ENCODE assay signal across 10 cellular contexts in the genomic region with DNA sequence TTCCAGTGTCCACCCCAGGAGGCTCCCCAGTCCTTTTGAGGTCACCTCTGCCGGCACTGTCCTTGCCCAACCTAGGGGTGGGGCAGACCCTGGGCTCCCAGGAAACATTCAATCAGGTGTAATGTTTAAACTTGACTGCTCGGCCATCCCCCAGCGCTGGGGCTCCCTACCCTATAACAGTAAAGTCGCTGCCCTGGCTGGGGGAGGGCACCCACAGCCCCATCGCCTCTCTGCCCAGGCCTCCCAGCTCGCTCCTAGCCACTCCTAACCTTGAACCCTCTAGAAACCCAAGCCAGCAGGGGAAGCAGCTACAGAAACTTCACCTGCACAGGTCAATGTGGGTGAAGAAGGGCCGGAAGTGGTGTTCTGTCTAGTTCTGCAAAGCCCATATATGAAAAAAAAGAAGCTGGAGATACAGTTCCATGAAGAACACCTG. TPM values are rescaled to one million over a fixed set of nuclear protein-coding genes. Genes with fewer than 3 reads are reported as not detected.
DNase-seq lines count a peak whose midpoint lies in the region; ATAC-seq and TF ChIP-seq lines count a peak whose summit lies in the region.
"Had no signal": no experiment of that assay in that cellular context is flagged by ENCODE, and none has a peak within 500 bp of the region (broad histone marks: within the 10 kb centered on the region; RNA-seq: fewer than 3 reads in every experiment).

No MANE protein-coding gene starts in this region.

- peaks cover 27% of the 10 kb centered on the region for H3K79me2 ChIP-seq in MM.1S (ENCODE audit: low read length)
- no peaks in the 10 kb centered on the region for H3K79me2 ChIP-seq in GM23248 (ENCODE audit: insufficient read depth)

- 88% methylated on average over 7 of the region's 7 CpGs for WGBS in GM23248 (ENCODE audit: low coverage in 1 of 2, low lambda C conversion rate in 2 of 2, missing lambda C conversion rate in 2 of 2), 2 experiments

- ATAC-seq in omental fat pad (ENCODE audit: low FRiP score) = peak; percentile 10

- H3K4me3 ChIP-seq in BLaER1 (peak overlapping the region; percentile 82), MM.1S (ENCODE audit: low read length) (peak overlapping the region; percentile 74), dorsolateral prefrontal cortex (peak overlapping the region; percentile 59 to 99 (median 85)), GM23248 (no peak overlapping the region)

- peaks cover 34% of the 10 kb centered on the region; the same call in 1 of the 2 replicates for H4K20me1 ChIP-seq in BLaER1
- no peaks in the 10 kb centered on the region for H4K20me1 ChIP-seq in MM.1S (ENCODE audit: insufficient read depth, low read length)
- no peaks in the 10 kb centered on the region for H4K20me1 ChIP-seq in GM23248 (ENCODE audit: insufficient read depth)

- H3K9me2 ChIP-seq in MM.1S (replicated peaks; ENCODE audit: insufficient read depth, low read length) (no peaks in the 10 kb centered on the region), GM23248 (ENCODE audit: insufficient read depth) (no peaks in the 10 kb centered on the region)

- TF ChIP-seq CTCF in MM.1S (IDR thresholded peaks at IDR 0.05; ENCODE audit: low read length) (no peak), dorsolateral prefrontal cortex (IDR thresholded peaks at IDR 0.05 in 54 of 56, conservative IDR thresholded peaks at IDR 0.05 in 2 of 56; ENCODE audit: low read depth in 1 of 56, partially characterized antibody in 56 of 56) (no peak), omental fat pad (IDR thresholded peaks at IDR 0.05) (no peak)

- H3K27me3 ChIP-seq in BLaER1 = no peaks in the 10 kb centered on the region
- no peaks in the 10 kb centered on the region for H3K27me3 ChIP-seq in MM.1S (replicated peaks; ENCODE audit: insufficient read depth, low read length)
- H3K27me3 ChIP-seq in dorsolateral prefrontal cortex = no peaks in the 10 kb centered on the region
- peaks cover 13% of the 10 kb centered on the region for H3K27me3 ChIP-seq in GM23248 (replicated peaks; ENCODE audit: insufficient read depth)

- intact Hi-C loops in dorsolateral prefrontal cortex (cut with DNase I) = loop anchor here (2.0 to 10.0 kb wide), 3 partner anchors 60 to 204 kb away; no protein-coding TSS in a partner anchor

- 0 out of 2 replicates have a peak overlapping the region, but pooled peaks have one; percentile 61 for H2AFZ ChIP-seq in MM.1S (ENCODE audit: low read length)
- no peak overlapping the region for H2AFZ ChIP-seq in GM23248

- H3K9me3 ChIP-seq in BLaER1 (no peaks in the 10 kb centered on the region), MM.1S (replicated peaks; ENCODE audit: insufficient read depth, low read length) (no peaks in the 10 kb centered on the region), GM23248 (ENCODE audit: low read depth) (no peaks in the 10 kb centered on the region)
- H3K9me3 ChIP-seq: neutrophil had no signal

- H3K4me1 ChIP-seq in BLaER1 (peaks cover 56% of the 10 kb centered on the region), MM.1S (ENCODE audit: low read length) (peaks cover 8% of the 10 kb centered on the region), GM23248 (ENCODE audit: insufficient read depth) (no peaks in the 10 kb centered on the region)

- no peak overlapping the region for H3K9ac ChIP-seq in BLaER1
- peak overlapping the region; percentile 60; the same call in 1 of the 2 replicates for H3K9ac ChIP-seq in MM.1S (ENCODE audit: low read length)
- no peak overlapping the region for H3K9ac ChIP-seq in GM23248

- DNase-seq in MM.1S (peak; percentile 22), dorsolateral prefrontal cortex (peak in 1 of 10 donors; percentile 43), omental fat pad (ENCODE audit: low spot score) (no peak), DMS79 (lab: John Stamatoyannopoulos, UW) (no peak), NCI-H446 (lab: John Stamatoyannopoulos, UW) (no peak), NCI-H1694 (lab: John Stamatoyannopoulos, UW) (no peak), GM23248 (no peak)
- DNase-seq: NCI-H524 had no signal

- in situ Hi-C loops in GM23248 (cut with MboI) = no loop called here

- peak overlapping the region; percentile 95 for H3K4me2 ChIP-seq in BLaER1
- peak overlapping the region; percentile 63 for H3K4me2 ChIP-seq in MM.1S (ENCODE audit: low read depth, low read length)
- H3K4me2 ChIP-seq in GM23248 (ENCODE audit: unreplicated experiment) = no peak overlapping the region

- H3F3A ChIP-seq in MM.1S (ENCODE audit: insufficient read depth, low read length) (0 out of 2 replicates have a peak, but pooled peaks cover 2% of the 10 kb centered on the region), GM23248 (ENCODE audit: insufficient read depth) (no peaks in the 10 kb centered on the region)

- H3K36me3 ChIP-seq in BLaER1 (no peaks in the 10 kb centered on the region), MM.1S (replicated peaks; ENCODE audit: insufficient read depth, low read length) (no peaks in the 10 kb centered on the region), GM23248 (ENCODE audit: low read depth) (no peaks in the 10 kb centered on the region)
- H3K36me3 ChIP-seq: neutrophil had no signal

- no peak overlapping the region for H3K27ac ChIP-seq in BLaER1
- H3K27ac ChIP-seq in MM.1S (ENCODE audit: low read length) = peak overlapping the region; percentile 44; the same call in 1 of the 2 replicates
- peak overlapping the region; percentile 37 to 100 (median 96) for H3K27ac ChIP-seq in dorsolateral prefrontal cortex
- H3K27ac ChIP-seq in GM23248 = no peak overlapping the region
- H3K27ac ChIP-seq: neutrophil had no signal

RNA-seq across cellular contexts. Expression of a gene that starts 1.3 kb away (rescaled TPM):
- total RNA-seq in dorsolateral prefrontal cortex = 100 to 1,000 TPM in 37 of 120 experiments, 10 to 100 TPM in 83; 22.3 to 262 (median 78.6) TPM
- total RNA-seq in omental fat pad = 10 to 100 TPM; 25.1 to 41.9 (median 32.9) TPM
- total RNA-seq in GM23248 (2014; rRNA removed; shearing (Covaris generic)) = 0.11 and 0.76 TPM in 2 replicates
- polyA plus RNA-seq in GM23248 (2016; fragmentation: Nextera tagmentation; extraction: Ambion mirVana) = 0.20 and 0.53 TPM in 2 replicates

Comparison
In these comparisons a context has a peak if more than half of its experiments do, and no peak if none do; other contexts are left out.
1. H3K27ac ChIP-seq: peak in MM.1S (single experiment) and dorsolateral prefrontal cortex (59 of 59); none in BLaER1 (single experiment) and GM23248 (single experiment).
2. RNA of a gene that starts 1.3 kb away (total RNA-seq): 22.3 to 262 TPM in dorsolateral prefrontal cortex and 25.1 to 41.9 TPM in omental fat pad; 0.11 to 0.76 TPM in GM23248; every median in the first group is over 10 times any median in the second.